ENCODE assay signal across 24 cellular contexts in the genomic region with DNA sequence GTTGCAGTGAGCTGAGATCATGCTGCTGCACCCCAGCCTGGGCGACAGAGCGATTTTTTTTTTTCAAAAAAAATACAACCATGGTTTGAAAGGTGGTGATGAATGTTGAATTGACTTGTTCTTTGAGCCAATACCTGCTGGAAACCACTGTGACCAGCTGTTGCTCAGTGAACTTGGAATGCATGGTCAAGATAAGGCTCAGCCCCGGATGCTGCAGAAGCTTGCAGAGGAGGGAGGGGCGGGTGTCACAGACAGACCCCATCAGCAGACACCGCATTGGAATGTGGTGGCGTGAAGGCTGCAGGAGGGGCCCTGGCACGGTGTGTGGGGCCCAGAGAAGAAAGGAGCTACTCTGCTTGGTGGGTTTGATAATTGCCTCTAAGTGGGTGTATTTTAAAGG.
DNase-seq lines count a peak whose midpoint lies in the region; ATAC-seq, FAIRE-seq and TF ChIP-seq lines count a peak whose summit lies in the region.
"Had no signal": no experiment of that assay in that cellular context is flagged by ENCODE, and none has a peak within 500 bp of the region (broad histone marks: within the 10 kb centered on the region; RNA-seq: fewer than 3 reads in every experiment).

No MANE protein-coding gene starts in this region.

- TF ChIP-seq EP300 in HepG2 (IDR thresholded peaks at IDR 0.05; ENCODE audit: low read depth in 2 of 2, low read length in 2 of 2) (no peak), HepG2 (CRISPR knock-in tag; IDR thresholded peaks at IDR 0.05; ENCODE audit: borderline replicate concordance) (no peak)

- ATAC-seq in HepG2 (no peak), right lobe of liver (no peak), GM21529 (IDR thresholded peaks at IDR 0.05; ENCODE audit: unreplicated experiment) (no peak), HG03439 (IDR thresholded peaks at IDR 0.05; ENCODE audit: unreplicated experiment) (no peak)

- H3K27me3 Mint-ChIP-seq in Calu3 (ENCODE audit: unreplicated experiment), result no peaks in the 10 kb centered on the region

- H3K79me2 ChIP-seq in HepG2 (ENCODE audit: insufficient read depth, low read length), result no peaks in the 10 kb centered on the region

- no peak for DNase-seq in HepG2 (ENCODE audit: low spot score)
- no peak for DNase-seq in right lobe of liver
- DNase-seq in cardiac fibroblast (ENCODE audit: low read depth in 2 of 2), result peak; percentile 52 to 76
- peak; percentile 96 for DNase-seq in islet precursor cell
- DNase-seq in urothelium cell line (ENCODE audit: low spot score), result peak; percentile 40
- DNase-seq in Calu3, result no peak
- DNase-seq: activated gamma-delta T cell treated with Interleukin-2 at 50 U/mL for 16 hours; activated T-cell treated with anti-CD3 and anti-CD28 coated beads for 4 hours; amniotic stem cell; hippocampal formation; NCI-H187; RPMI8226; spleen; stimulated activated CD4-positive, alpha-beta T cell treated with anti-CD3 and anti-CD28 coated beads, Interleukin-4, amount 100 ng/mL, for 4 hours had no signal

- no peak overlapping the region for H3K4me3 Mint-ChIP-seq in Calu3 (ENCODE audit: low read depth, unreplicated experiment)
- H3K4me3 Mint-ChIP-seq: memory B cell; natural killer cell treated with Interleukin-12 subunit alpha and Interleukin-12 subunit beta and Interleukin-15 and Interleukin-18, amount 100 ng/mL, for 72 hours had no signal

- H3K27ac Mint-ChIP-seq in Calu3 (ENCODE audit: unreplicated experiment), result no peak overlapping the region
- H3K27ac Mint-ChIP-seq: IgD-negative memory B cell; memory B cell; natural killer cell treated with Interleukin-12 subunit alpha and Interleukin-12 subunit beta and Interleukin-15 and Interleukin-18, amount 100 ng/mL, for 72 hours had no signal

- in situ Hi-C loops in HepG2 (cut with HindIII; ENCODE audit: extremely low pct_ligation_motif_present, low pct_unique_long_range_greater_than_20kb), result loop anchor here (10.0 kb wide), 2 partner anchors 127 to 187 kb away; partner anchors contain the start of gene ASAP2

- POLR2A ChIA-PET in HepG2 (lab: Yijun Ruan, JAX), result no interaction called here

- peaks cover 74% of the 10 kb centered on the region for H3K4me1 ChIP-seq in HepG2 (ENCODE audit: insufficient read depth, low read length)
- H3K4me1 ChIP-seq in right lobe of liver, result peaks cover 0 to 22% (median 6%) of the 10 kb centered on the region in 4 donors
- H3K4me1 ChIP-seq: HAP-1 had no signal

- no peaks in the 10 kb centered on the region for H3K9me3 ChIP-seq in HepG2 (ENCODE audit: low read length)
- H3K9me3 ChIP-seq in right lobe of liver, result no peaks in the 10 kb centered on the region
- H3K9me3 ChIP-seq: HAP-1, spleen, vagina had no signal

- FAIRE-seq in HepG2 (lab: Jason Lieb, UNC), result no peak
- no peak for FAIRE-seq in urothelium cell line (lab: Jason Lieb, UNC)
- FAIRE-seq: A204.1, G401.6, TTC549 had no signal

- no TSS peak for BruUV-seq in HepG2 (replicated peaks; lab: Mats Ljungman, UMichigan)
- BruUV-seq in Calu3 (replicated peaks; lab: Mats Ljungman, UMichigan), result no TSS peak

- no peaks in the 10 kb centered on the region for H4K20me1 ChIP-seq in HepG2 (ENCODE audit: insufficient read depth, low read length)

- H3K9ac ChIP-seq in HepG2 (ENCODE audit: insufficient read depth, low read depth, low read length), result no peak overlapping the region

- no peaks in the 10 kb centered on the region for H3K27me3 ChIP-seq in HepG2 (ENCODE audit: control insufficient read depth in 1 of 2, insufficient read depth in 2 of 2, low read length in 2 of 2)
- no peaks in the 10 kb centered on the region for H3K27me3 ChIP-seq in right lobe of liver
- H3K27me3 ChIP-seq: spleen, vagina had no signal

- no peak overlapping the region for H3K4me2 ChIP-seq in HepG2 (ENCODE audit: low read depth, low read length)

- no peak for TF ChIP-seq POLR2A in HepG2 (IDR thresholded peaks at IDR 0.05; ENCODE audit: insufficient read depth in 1 of 2, low read depth in 2 of 2, low read length in 2 of 2)
- TF ChIP-seq POLR2A in right lobe of liver (IDR thresholded peaks at IDR 0.05), result no peak

- H3K9me3 Mint-ChIP-seq in Calu3 (ENCODE audit: low read depth, unreplicated experiment), result no peaks in the 10 kb centered on the region
- H3K9me3 Mint-ChIP-seq: IgD-negative memory B cell; memory B cell; natural killer cell treated with Interleukin-12 subunit alpha and Interleukin-12 subunit beta and Interleukin-15 and Interleukin-18, amount 100 ng/mL, for 72 hours had no signal

- no peak for TF ChIP-seq RAD21 in HepG2 (CRISPR knock-in tag; IDR thresholded peaks at IDR 0.05)

- CTCF ChIA-PET in HepG2 (lab: Yijun Ruan, JAX; ENCODE audit: low intra/inter-chr PET ratio, low total read pairs), result no interaction called here
- CTCF ChIA-PET in Calu3 (lab: Charles Lee), result interaction anchor here (0.6 kb wide), 1 partner anchor 115 kb away, joined by 5 read pairs; no protein-coding TSS in a partner anchor

- no peak overlapping the region for H2AFZ ChIP-seq in HepG2 (ENCODE audit: low read length)

- intact Hi-C loops in HepG2 (cut with micrococcal nuclease; ENCODE audit: unreplicated experiment) (no loop called here), right lobe of liver (cut with DNase I) (loop anchor here (10.0 kb wide), 2 partner anchors 127 to 187 kb away; partner anchors contain the start of gene ASAP2 (in 1 of the 2)), Calu3 (cut with micrococcal nuclease; ENCODE audit: unreplicated experiment) (loop anchor here (2.0 to 5.0 kb wide), 3 partner anchors 44 to 127 kb away; no protein-coding TSS in a partner anchor)

- no peak for TF ChIP-seq CTCF in HepG2 (CRISPR knock-in tag; IDR thresholded peaks at IDR 0.05)
- TF ChIP-seq CTCF in right lobe of liver (IDR thresholded peaks at IDR 0.05), result no peak
- no peak for TF ChIP-seq CTCF in cardiac fibroblast (IDR thresholded peaks at IDR 0.05; ENCODE audit: low read depth, low read length)
- TF ChIP-seq CTCF in Calu3 (IDR thresholded peaks at IDR 0.05; ENCODE audit: unreplicated experiment), result no peak

- H3K4me3 ChIP-seq in HepG2 (replicated peaks in 1 of 3; ENCODE audit: insufficient read depth in 1 of 3, low read depth in 2 of 3, low read length in 3 of 3) (no peak overlapping the region), right lobe of liver (no peak overlapping the region), cardiac fibroblast (replicated peaks in 1 of 2; ENCODE audit: low read depth in 2 of 2, low read length in 2 of 2) (no peak overlapping the region)
- H3K4me3 ChIP-seq: HAP-1, spleen, vagina had no signal

- no peak overlapping the region for H3K27ac ChIP-seq in HepG2 (ENCODE audit: extremely low read length, insufficient read depth, low read length)
- H3K27ac ChIP-seq in right lobe of liver, result no peak overlapping the region
- H3K27ac ChIP-seq: spleen, vagina had no signal

- H3K36me3 ChIP-seq in HepG2 (replicated peaks in 1 of 2; ENCODE audit: control insufficient read depth in 1 of 2, insufficient read depth in 2 of 2, low read length in 2 of 2) (peaks cover 6 to 14% of the 10 kb centered on the region in 2 experiments), right lobe of liver (no peaks in the 10 kb centered on the region)
- H3K36me3 ChIP-seq: spleen had no signal

- 86% methylated on average over 7 of the region's 7 CpGs for WGBS in HepG2 (ENCODE audit: low lambda C conversion rate)
- WGBS in right lobe of liver (ENCODE audit: insufficient coverage, low coverage, low lambda C conversion rate, missing lambda C conversion rate), result 77% methylated on average over 7 of the region's 7 CpGs

- H3K4me1 Mint-ChIP-seq in Calu3 (ENCODE audit: low read depth, unreplicated experiment), result peaks cover 46% of the 10 kb centered on the region

- H3K36me3 Mint-ChIP-seq in Calu3 (ENCODE audit: insufficient read depth, unreplicated experiment), result peaks cover 60% of the 10 kb centered on the region
- H3K36me3 Mint-ChIP-seq: IgD-negative memory B cell; memory B cell; natural killer cell treated with Interleukin-12 subunit alpha and Interleukin-12 subunit beta and Interleukin-15 and Interleukin-18, amount 100 ng/mL, for 72 hours had no signal

TF ChIP-seq in HepG2, 621 proteins besides CTCF, POLR2A, EP300 and RAD21:
- no peak for TF ChIP-seq ZFP82 (CRISPR knock-in tag; IDR thresholded peaks at IDR 0.05; ENCODE audit: borderline replicate concordance)
- TF ChIP-seq RCOR2 (CRISPR knock-in tag; IDR thresholded peaks at IDR 0.05), result no peak
- TF ChIP-seq SNAI1 (CRISPR knock-in tag; IDR thresholded peaks at IDR 0.05; ENCODE audit: borderline replicate concordance), result no peak
- TF ChIP-seq RFX5 (IDR thresholded peaks at IDR 0.05; ENCODE audit: low read depth, low read length), result peak; percentile 75
- no peak for TF ChIP-seq ZNF839 (CRISPR knock-in tag; IDR thresholded peaks at IDR 0.05; ENCODE audit: borderline replicate concordance)
- TF ChIP-seq POLR2AphosphoS5 (IDR thresholded peaks at IDR 0.05; ENCODE audit: low read depth, low read length), result no peak

Comparison
In these comparisons a context has a peak if more than half of its experiments do, and no peak if none do; other contexts are left out.
1. DNase-seq: peak in cardiac fibroblast (2 of 2), islet precursor cell (single experiment) and urothelium cell line (single experiment); none in HepG2 (single experiment), right lobe of liver (0 of 3) and Calu3 (single experiment).